In the genomic region with DNA sequence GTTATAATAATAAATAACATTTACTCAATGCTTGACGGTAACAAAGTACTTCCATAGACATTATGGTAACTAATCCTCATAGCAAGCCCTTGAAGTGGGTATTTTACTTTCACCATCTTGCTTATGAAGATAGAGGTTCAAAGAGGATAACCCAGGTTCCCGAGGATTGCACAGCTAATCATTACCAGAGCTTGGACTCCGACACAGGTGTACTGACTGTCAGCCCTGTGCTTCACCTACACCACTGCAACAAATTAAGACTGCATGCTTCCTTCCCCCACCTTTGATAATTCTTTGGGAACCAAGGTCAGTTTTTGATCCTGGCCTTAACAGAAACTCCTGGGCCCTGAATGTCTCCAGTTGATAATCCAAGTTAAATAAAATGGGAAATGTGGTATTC, we compare ENCODE assay signal across 19 cellular contexts. TPM values are rescaled to one million over a fixed set of nuclear protein-coding genes. Genes with fewer than 3 reads are reported as not detected.
DNase-seq lines count a peak whose midpoint lies in the region; ATAC-seq lines count a peak whose summit lies in the region.
"Had no signal": no experiment of that assay in that cellular context is flagged by ENCODE, and none has a peak within 500 bp of the region (broad histone marks: within the 10 kb centered on the region; RNA-seq: fewer than 3 reads in every experiment).

No MANE protein-coding gene starts in this region.

- H2BK120ac ChIP-seq in mesenchymal stem cell (ENCODE audit: low read depth, low read length): no peak overlapping the region

- no peak overlapping the region for H2BK15ac ChIP-seq in mesenchymal stem cell (ENCODE audit: low read depth, poor library complexity, severe bottlenecking)

- ATAC-seq in left lobe of liver (peak; percentile 80), GM19463 (IDR thresholded peaks at IDR 0.05; ENCODE audit: unreplicated experiment) (no peak)
- ATAC-seq: GM12878, GM23338, HCT116 had no signal

- H3K23ac ChIP-seq in mesenchymal stem cell (ENCODE audit: low read length in 2 of 2): no peak overlapping the region

- 96% methylated on average over 3 of the region's 3 CpGs for WGBS in mesenchymal stem cell

- H3K9ac ChIP-seq in mesenchymal stem cell (ENCODE audit: low read length): no peak overlapping the region
- H3K9ac ChIP-seq: BLaER1 treated with 17β-estradiol and CSF1 and Interleukin-3, amounts not matched to agents 10 nM and 100 nM had no signal

- no peak overlapping the region for H2AFZ ChIP-seq in mesenchymal stem cell (ENCODE audit: low read depth, low read length)
- H2AFZ ChIP-seq: GM23338 had no signal

- no peak overlapping the region for H3K4me3 Mint-ChIP-seq in dendritic cell treated with granulocyte-macrophage colony-stimulating factor and Interleukin-4, amounts not matched to agents 40 ng/mL and 50 ng/mL, for 4 days
- H3K4me3 Mint-ChIP-seq: CD14-positive monocyte; CD4-positive, alpha-beta T cell; CD8-positive, alpha-beta memory T cell; GM23338; H9 had no signal

- H3K9me3 Mint-ChIP-seq in dendritic cell treated with granulocyte-macrophage colony-stimulating factor and Interleukin-4, amounts not matched to agents 40 ng/mL and 50 ng/mL, for 4 days: no peaks in the 10 kb centered on the region
- H3K9me3 Mint-ChIP-seq: CD4-positive, alpha-beta T cell; CD8-positive, alpha-beta memory T cell; GM23338 had no signal

- H3K27ac ChIP-seq in mesenchymal stem cell (ENCODE audit: low read length, poor library complexity, severe bottlenecking): no peak overlapping the region
- H3K27ac ChIP-seq: BLaER1 treated with 17β-estradiol and CSF1 and Interleukin-3, amounts not matched to agents 10 nM and 100 nM had no signal

- H3K27ac Mint-ChIP-seq in dendritic cell treated with granulocyte-macrophage colony-stimulating factor and Interleukin-4, amounts not matched to agents 40 ng/mL and 50 ng/mL, for 4 days: peak overlapping the region; percentile 55
- H3K27ac Mint-ChIP-seq: CD14-positive monocyte; CD4-positive, alpha-beta T cell; GM23338; H9 had no signal

- H3K27me3 Mint-ChIP-seq in dendritic cell treated with granulocyte-macrophage colony-stimulating factor and Interleukin-4, amounts not matched to agents 40 ng/mL and 50 ng/mL, for 4 days: peaks cover 1% of the 10 kb centered on the region
- H3K27me3 Mint-ChIP-seq: CD4-positive, alpha-beta T cell; CD8-positive, alpha-beta memory T cell had no signal

- H2AK5ac ChIP-seq in mesenchymal stem cell (ENCODE audit: low read length, severe bottlenecking): no peak overlapping the region

- H4K91ac ChIP-seq in mesenchymal stem cell (ENCODE audit: low read length): no peak overlapping the region

- H3K18ac ChIP-seq in mesenchymal stem cell (ENCODE audit: low read depth in 1 of 2, low read length in 2 of 2): peak overlapping the region; percentile 54 to 55

- DNase-seq in left lobe of liver (ENCODE audit: low spot score): no peak
- DNase-seq in mesenchymal stem cell: no peak
- DNase-seq in NCI-H2107 (lab: John Stamatoyannopoulos, UW): no peak
- DNase-seq in NCI-H2196 (lab: John Stamatoyannopoulos, UW; ENCODE audit: unreplicated experiment): no peak
- DNase-seq: BE2C; CD4-positive, alpha-beta T cell; CD8-positive, alpha-beta memory T cell; DMS 273 treated with DMSO at 0.1 percent for 48 hours; DMS79; EL; GDM1; H9 had no signal

- no peaks in the 10 kb centered on the region for H3K79me1 ChIP-seq in mesenchymal stem cell (replicated peaks; ENCODE audit: low read length, poor library complexity, severe bottlenecking)

- peaks cover 0 to 6% of the 10 kb centered on the region in 2 experiments for H3K36me3 ChIP-seq in mesenchymal stem cell (ENCODE audit: control insufficient read depth in 1 of 2, insufficient read depth in 2 of 2, low read depth in 1 of 2, low read length in 2 of 2)
- H3K36me3 ChIP-seq: BE2C had no signal

- no peak overlapping the region for H3K4me3 ChIP-seq in mesenchymal stem cell (ENCODE audit: insufficient read depth in 1 of 2, low read depth in 1 of 2, low read length in 2 of 2)
- H3K4me3 ChIP-seq: BLaER1 treated with 17β-estradiol and CSF1 and Interleukin-3, amounts not matched to agents 10 nM and 100 nM; GM12878; GM23338 had no signal

- no peaks in the 10 kb centered on the region for H3K4me1 ChIP-seq in mesenchymal stem cell (ENCODE audit: control insufficient read depth, insufficient read depth, low read depth, low read length)
- H3K4me1 ChIP-seq: BE2C had no signal

- no peaks in the 10 kb centered on the region for H3K9me3 ChIP-seq in mesenchymal stem cell (ENCODE audit: control insufficient read depth, low read length)
- H3K9me3 ChIP-seq: BE2C had no signal

- H3K36me3 Mint-ChIP-seq in dendritic cell treated with granulocyte-macrophage colony-stimulating factor and Interleukin-4, amounts not matched to agents 40 ng/mL and 50 ng/mL, for 4 days (ENCODE audit: low read depth): peaks cover 55% of the 10 kb centered on the region
- H3K36me3 Mint-ChIP-seq: CD14-positive monocyte had no signal

- no peak overlapping the region for H2BK12ac ChIP-seq in mesenchymal stem cell (ENCODE audit: low read length in 2 of 2)

- no peak overlapping the region for H4K8ac ChIP-seq in mesenchymal stem cell (ENCODE audit: low read length)

- no peak overlapping the region for H3K4ac ChIP-seq in mesenchymal stem cell (ENCODE audit: low read depth in 1 of 2, low read length in 2 of 2)

- no peak overlapping the region for H3K4me2 ChIP-seq in mesenchymal stem cell (ENCODE audit: low read length, poor library complexity, severe bottlenecking)
- H3K4me2 ChIP-seq: GM23338 had no signal

- peaks cover 38% of the 10 kb centered on the region for H3K4me1 Mint-ChIP-seq in dendritic cell treated with granulocyte-macrophage colony-stimulating factor and Interleukin-4, amounts not matched to agents 40 ng/mL and 50 ng/mL, for 4 days (ENCODE audit: low read depth)
- H3K4me1 Mint-ChIP-seq: CD8-positive, alpha-beta memory T cell had no signal

- no peak overlapping the region for H3K14ac ChIP-seq in mesenchymal stem cell (ENCODE audit: low read length in 2 of 2)

- H3K27me3 ChIP-seq in mesenchymal stem cell (ENCODE audit: control insufficient read depth in 1 of 2, insufficient read depth in 1 of 2, low read length in 2 of 2): no peaks in the 10 kb centered on the region
- H3K27me3 ChIP-seq: BLaER1 treated with 17β-estradiol and CSF1 and Interleukin-3, amounts not matched to agents 10 nM and 100 nM had no signal

- intact Hi-C loops in dendritic cell treated with granulocyte-macrophage colony-stimulating factor and Interleukin-4, amounts not matched to agents 40 ng/mL and 50 ng/mL, for 4 days (cut with micrococcal nuclease): no loop called here

- H2BK5ac ChIP-seq in mesenchymal stem cell (ENCODE audit: low read depth, low read length, poor library complexity, severe bottlenecking): no peak overlapping the region

RNA-seq across cellular contexts. Expression of a gene that starts 48.9 kb away (rescaled TPM):
- total RNA-seq in left lobe of liver: 23.6 TPM
- polyA plus RNA-seq in mesenchymal stem cell (2013, experiment 1 of 2): 93.5 TPM
- polyA plus RNA-seq in mesenchymal stem cell (2013, experiment 2 of 2): 94.2 TPM
